ENCODE assay signal across 7 cellular contexts in the genomic region with DNA sequence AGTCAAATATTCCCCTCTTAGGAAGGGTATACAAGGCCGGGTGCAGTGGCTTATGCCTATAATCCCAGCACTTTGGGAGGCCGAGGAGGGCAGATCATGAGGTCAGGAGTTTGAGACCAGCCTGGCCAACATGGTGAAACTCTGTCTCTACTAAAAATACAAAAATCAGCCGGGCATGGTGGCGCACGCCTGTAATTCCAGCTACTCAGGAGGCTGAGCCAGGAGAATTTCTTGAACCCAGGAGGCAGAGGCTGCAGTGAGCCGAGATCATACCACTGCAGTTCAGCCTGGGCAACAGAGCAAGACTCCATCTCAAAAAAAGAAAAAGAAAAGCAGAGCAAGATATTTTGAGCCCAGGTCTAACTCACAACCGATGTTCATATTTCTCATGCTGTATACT. TPM values are rescaled to one million over a fixed set of nuclear protein-coding genes. Genes with fewer than 3 reads are reported as not detected.
"Had no signal": no experiment of that assay in that cellular context is flagged by ENCODE, and none has a peak within 500 bp of the region (broad histone marks: within the 10 kb centered on the region; RNA-seq: fewer than 3 reads in every experiment).

No MANE protein-coding gene starts in this region.

RNA-seq across cellular contexts. Expression of a gene that starts 37.5 kb away (rescaled TPM):
- total RNA-seq: activated B cell treated with CpG ODN at 0.5 μM for 24 hours; activated CD8-positive, alpha-beta T cell treated with anti-CD3 and anti-CD28 coated beads for 36 hours; activated T-cell treated with anti-CD3 and anti-CD28 coated beads, Interleukin-2, amount 50 U/mL, for 4 hours; activated T-helper 17 cell treated with anti-CD3 and anti-CD28 coated beads, Interleukin-2, amount 50 U/mL, for 72 hours; body of pancreas; esophagus mucosa; gastrocnemius medialis had no signal
